In the genomic region with DNA sequence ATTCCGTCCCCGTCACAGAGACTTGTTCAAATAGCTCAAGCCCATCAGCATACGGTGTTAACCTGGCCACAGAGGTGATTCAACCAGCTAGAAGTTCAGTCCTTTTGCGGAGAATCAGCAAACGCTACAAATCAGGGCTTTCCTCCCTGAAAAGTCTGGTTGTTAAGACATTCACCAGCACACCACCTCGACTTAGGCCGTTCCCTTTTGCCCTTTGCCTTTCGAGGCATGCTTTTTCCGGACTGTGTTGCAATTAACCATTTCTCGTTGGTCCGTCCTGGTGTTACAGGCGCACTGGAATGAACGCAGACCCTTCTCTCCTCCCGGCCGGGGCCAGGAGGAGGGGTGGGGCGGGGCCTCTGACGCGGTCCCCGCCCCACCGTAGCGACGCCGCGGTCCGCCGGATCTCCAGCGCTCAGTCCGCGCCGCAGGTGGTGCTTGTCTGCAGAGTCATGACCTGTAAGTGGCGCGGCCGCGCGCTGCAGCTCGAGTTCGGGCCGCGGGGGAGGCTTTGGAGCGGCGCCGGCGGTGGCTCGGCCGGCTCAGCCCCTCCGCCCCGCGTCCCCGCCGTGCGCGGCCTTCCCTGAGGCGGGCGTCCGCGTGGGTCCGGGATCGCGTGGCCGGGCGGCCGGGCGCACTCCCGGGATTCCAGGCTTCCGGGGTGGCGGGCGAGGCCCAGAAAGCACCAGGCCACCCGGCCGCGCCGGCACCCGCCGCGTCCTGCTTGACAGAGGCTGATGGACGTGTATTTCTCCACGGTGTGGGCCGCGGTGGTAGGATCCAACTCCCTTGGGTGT, we compare ENCODE assay signal across 8 cellular contexts. TPM values are rescaled to one million over a fixed set of nuclear protein-coding genes. Genes with fewer than 3 reads are reported as not detected.
DNase-seq lines count a peak whose midpoint lies in the region; ATAC-seq and TF ChIP-seq lines count a peak whose summit lies in the region.

A gene with protein sequence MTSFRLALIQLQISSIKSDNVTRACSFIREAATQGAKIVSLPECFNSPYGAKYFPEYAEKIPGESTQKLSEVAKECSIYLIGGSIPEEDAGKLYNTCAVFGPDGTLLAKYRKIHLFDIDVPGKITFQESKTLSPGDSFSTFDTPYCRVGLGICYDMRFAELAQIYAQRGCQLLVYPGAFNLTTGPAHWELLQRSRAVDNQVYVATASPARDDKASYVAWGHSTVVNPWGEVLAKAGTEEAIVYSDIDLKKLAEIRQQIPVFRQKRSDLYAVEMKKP (plus strand): TSS at position 418 of the 797 bp plus-strand sequence. CDS start 35 bp downstream, at position 453.

- no peaks in the 10 kb centered on the region for H4K20me1 ChIP-seq in DND-41 (ENCODE audit: insufficient read depth, low read length)
- H4K20me1 ChIP-seq in fibroblast of lung (ENCODE audit: control insufficient read depth, extremely low read depth, insufficient read depth, low read length), result no peaks in the 10 kb centered on the region

- in situ Hi-C loops in KBM-7 (cut with MboI; ENCODE audit: low pct_unique_long_range_greater_than_20kb, low sequenced_read_pairs), result no loop called here

- H3K36me3 Mint-ChIP-seq in naive thymus-derived CD4-positive, alpha-beta T cell, result peaks cover 0 to 5% (median 0%) of the 10 kb centered on the region in 5 donors
- peaks cover 7 to 22% of the 10 kb centered on the region in 2 donors for H3K36me3 Mint-ChIP-seq in stimulated activated naive B cell treated with anti-CD40 and anti-IgM and Interleukin-4, amounts not matched to agents 10 μg/mL and 1 μg/mL and 100 μg/mL, for 72 hours

- H3K4me3 Mint-ChIP-seq in naive thymus-derived CD4-positive, alpha-beta T cell, result peak within 1 kb of the TSS; percentile 86 to 99 (median 94)
- H3K4me3 Mint-ChIP-seq in stimulated activated naive B cell treated with anti-CD40 and anti-IgM and Interleukin-4, amounts not matched to agents 10 μg/mL and 1 μg/mL and 100 μg/mL, for 72 hours, result peak within 1 kb of the TSS; percentile 94 to 99

- ATAC-seq in DND-41 (ENCODE audit: insufficient read depth, low read depth) (peak; percentile 95), GM21723 (IDR thresholded peaks at IDR 0.05; ENCODE audit: unreplicated experiment) (peak; percentile 98)
- ATAC-seq in naive thymus-derived CD4-positive, alpha-beta T cell, result peak; percentile 97
- ATAC-seq in stimulated activated naive B cell treated with anti-CD40 and anti-IgM and Interleukin-4, amounts not matched to agents 10 μg/mL and 1 μg/mL and 100 μg/mL, for 72 hours (replicated peaks), result peak; percentile 92 to 95

- H3K9me3 ChIP-seq in DND-41 (ENCODE audit: insufficient read depth, low read length, severe bottlenecking), result no peaks in the 10 kb centered on the region
- H3K9me3 ChIP-seq in fibroblast of lung (ENCODE audit: control insufficient read depth, insufficient read depth, low read depth, low read length), result no peaks in the 10 kb centered on the region
- H3K9me3 ChIP-seq in naive thymus-derived CD4-positive, alpha-beta T cell (ENCODE audit: control insufficient read depth in 2 of 3, low read length in 3 of 3), result no peaks in the 10 kb centered on the region

- no peaks in the 10 kb centered on the region for H3K9me3 Mint-ChIP-seq in naive thymus-derived CD4-positive, alpha-beta T cell
- no peaks in the 10 kb centered on the region for H3K9me3 Mint-ChIP-seq in stimulated activated naive B cell treated with anti-CD40 and anti-IgM and Interleukin-4, amounts not matched to agents 10 μg/mL and 1 μg/mL and 100 μg/mL, for 72 hours

- CTCF ChIA-PET in naive thymus-derived CD4-positive, alpha-beta T cell (lab: Charles Lee), result interaction anchor here (1.0 to 1.2 kb wide), 2 partner anchors 9 to 75 kb away, joined by 3 read pairs; no protein-coding TSS in a partner anchor

- H3K4me2 ChIP-seq in DND-41 (ENCODE audit: insufficient read depth, low read length), result peak within 1 kb of the TSS; percentile 85
- peak within 1 kb of the TSS; percentile 99 for H3K4me2 ChIP-seq in fibroblast of lung (ENCODE audit: extremely low read depth, insufficient read depth, low read length)

- peak; percentile 4 for TF ChIP-seq CTCF in DND-41 (IDR thresholded peaks at IDR 0.05; ENCODE audit: borderline replicate concordance, extremely low read depth, low read length, poor library complexity, severe bottlenecking)
- TF ChIP-seq CTCF in fibroblast of lung (conservative IDR thresholded peaks at IDR 0.05 in 1 of 2, IDR thresholded peaks at IDR 0.05 in 1 of 2; ENCODE audit: low read depth in 1 of 2, low read length in 2 of 2), result no peak

- peak within 1 kb of the TSS; percentile 87 to 97 (median 93) for H3K27ac Mint-ChIP-seq in naive thymus-derived CD4-positive, alpha-beta T cell
- H3K27ac Mint-ChIP-seq in stimulated activated naive B cell treated with anti-CD40 and anti-IgM and Interleukin-4, amounts not matched to agents 10 μg/mL and 1 μg/mL and 100 μg/mL, for 72 hours, result peak within 1 kb of the TSS; percentile 100

- peaks cover 16% of the 10 kb centered on the region for H3K36me3 ChIP-seq in DND-41 (ENCODE audit: insufficient read depth, low read length)
- H3K36me3 ChIP-seq in fibroblast of lung (ENCODE audit: control insufficient read depth, insufficient read depth, low read length), result peaks cover 2% of the 10 kb centered on the region
- peaks cover 0 to 4% (median under 1%) of the 10 kb centered on the region in 3 experiments for H3K36me3 ChIP-seq in naive thymus-derived CD4-positive, alpha-beta T cell (ENCODE audit: control insufficient read depth in 2 of 3, insufficient read depth in 3 of 3, low read length in 3 of 3)

- H3K9ac ChIP-seq in DND-41 (ENCODE audit: low read depth, low read length), result peak within 1 kb of the TSS; percentile 68
- peak within 1 kb of the TSS; percentile 85 for H3K9ac ChIP-seq in fibroblast of lung (ENCODE audit: insufficient read depth, low read length)

- peaks cover 11 to 40% (median 30%) of the 10 kb centered on the region in 7 donors for H3K4me1 Mint-ChIP-seq in naive thymus-derived CD4-positive, alpha-beta T cell
- peaks cover 12 to 20% of the 10 kb centered on the region in 2 donors for H3K4me1 Mint-ChIP-seq in stimulated activated naive B cell treated with anti-CD40 and anti-IgM and Interleukin-4, amounts not matched to agents 10 μg/mL and 1 μg/mL and 100 μg/mL, for 72 hours

- H3K4me1 ChIP-seq in DND-41 (ENCODE audit: insufficient read depth, low read length), result peaks cover 23% of the 10 kb centered on the region
- peaks cover 4% of the 10 kb centered on the region for H3K4me1 ChIP-seq in fibroblast of lung (ENCODE audit: control insufficient read depth, extremely low read depth, insufficient read depth, low read length)
- H3K4me1 ChIP-seq in naive thymus-derived CD4-positive, alpha-beta T cell (ENCODE audit: control insufficient read depth in 2 of 2, insufficient read depth in 2 of 2, low read length in 2 of 2), result peaks cover 8 to 12% of the 10 kb centered on the region in 2 donors

- H3K4me3 ChIP-seq in DND-41 (ENCODE audit: low read depth in 1 of 2, low read length in 2 of 2) (peak within 1 kb of the TSS; percentile 37 to 89; a peak in 3 of 4 replicates), fibroblast of lung (replicated peaks in 1 of 4; ENCODE audit: control extremely low read depth in 1 of 4, insufficient read depth in 1 of 4, low read depth in 3 of 4, low read length in 4 of 4) (peak within 1 kb of the TSS; percentile 61 to 79 (median 75))
- H3K4me3 ChIP-seq in naive thymus-derived CD4-positive, alpha-beta T cell (ENCODE audit: low read length), result peak within 1 kb of the TSS; percentile 72

- DNase-seq in DND-41 (peak; percentile 83), KBM-7 (peak; percentile 87), RPMI8226 (peak; percentile 92), fibroblast of lung (ENCODE audit: low read depth in 2 of 2) (peak; percentile 79 to 82)
- DNase-seq in activated T-helper 1 cell treated with anti-CD3 and anti-CD28 coated beads, Interleukin-2, amount 50 U/mL, for 16 hours (ENCODE audit: low read depth in 1 of 2, low spot score in 1 of 2), result peak; percentile 53 to 73
- DNase-seq in naive thymus-derived CD4-positive, alpha-beta T cell, result peak; percentile 49 to 79 (median 65)
- DNase-seq in stimulated activated naive B cell treated with anti-CD40 and anti-IgM and Interleukin-4, amounts not matched to agents 10 μg/mL and 1 μg/mL and 100 μg/mL, for 72 hours, result peak; percentile 72

- H3K27me3 Mint-ChIP-seq in naive thymus-derived CD4-positive, alpha-beta T cell, result no peaks in the 10 kb centered on the region
- H3K27me3 Mint-ChIP-seq in stimulated activated naive B cell treated with anti-CD40 and anti-IgM and Interleukin-4, amounts not matched to agents 10 μg/mL and 1 μg/mL and 100 μg/mL, for 72 hours, result no peaks in the 10 kb centered on the region

- H2AFZ ChIP-seq in DND-41 (ENCODE audit: low read depth, low read length) (peak within 1 kb of the TSS; percentile 98), fibroblast of lung (ENCODE audit: low read length) (peak within 1 kb of the TSS; percentile 100)

- intact Hi-C loops in naive thymus-derived CD4-positive, alpha-beta T cell (cut with micrococcal nuclease), result loop anchor here (1.0 to 10.0 kb wide), 11 partner anchors 12 to 1812 kb away; a partner anchor contains a TSS

- H3K79me2 ChIP-seq in DND-41 (ENCODE audit: insufficient read depth, low read length) (peaks cover 16% of the 10 kb centered on the region; the same call in 1 of the 2 replicates), fibroblast of lung (ENCODE audit: control insufficient read depth, insufficient read depth, low read length) (peaks cover 3% of the 10 kb centered on the region)

- H3K27ac ChIP-seq in DND-41 (ENCODE audit: low read length) (peak within 1 kb of the TSS; percentile 73), fibroblast of lung (ENCODE audit: insufficient read depth, low read length) (peak within 1 kb of the TSS; percentile 63)
- peak within 1 kb of the TSS; percentile 76 for H3K27ac ChIP-seq in naive thymus-derived CD4-positive, alpha-beta T cell (ENCODE audit: low read depth, low read length)

- no peaks in the 10 kb centered on the region for H3K27me3 ChIP-seq in DND-41 (ENCODE audit: insufficient read depth, low read length, poor library complexity)
- H3K27me3 ChIP-seq in fibroblast of lung (ENCODE audit: control insufficient read depth, insufficient read depth, low read length), result no peaks in the 10 kb centered on the region
- no peaks in the 10 kb centered on the region for H3K27me3 ChIP-seq in naive thymus-derived CD4-positive, alpha-beta T cell (ENCODE audit: control insufficient read depth in 2 of 2, insufficient read depth in 2 of 2, low read length in 2 of 2)

- POLR2A ChIA-PET in naive thymus-derived CD4-positive, alpha-beta T cell (lab: Charles Lee), result interaction anchor here (0.5 to 3.5 kb wide), 9 partner anchors 9 to 1978 kb away, joined by 3 to 21 read pairs (median 3); a partner anchor contains a TSS

RNA-seq across cellular contexts. Expression of the gene that starts here (rescaled TPM):
- 10.3 and 13.4 TPM in 2 replicates for total RNA-seq in fibroblast of lung
- 42.6 and 53.8 TPM in 2 replicates for polyA plus RNA-seq in fibroblast of lung
- polyA plus RNA-seq in fibroblast of lung (2012), result 39.9 and 41.1 TPM in 2 replicates
- 3.3 and 4.1 TPM in 2 replicates for polyA minus RNA-seq in fibroblast of lung (ENCODE audit: low replicate concordance)
- total RNA-seq in naive thymus-derived CD4-positive, alpha-beta T cell, result 10 to 100 TPM; 25.3 to 51.6 (median 30.6) TPM
- 10 to 100 TPM; 29.3 to 50.8 TPM for polyA plus RNA-seq in naive thymus-derived CD4-positive, alpha-beta T cell

Comparison
In these comparisons a context has a peak if more than half of its experiments do, and no peak if none do; other contexts are left out.
1. Peak in every context shown above with its lines: DNase-seq, ATAC-seq, H3K4me3 ChIP-seq and H3K27ac ChIP-seq.